ENCODE assay signal across 8 cellular contexts in genomic region chr17:59859444-59860025, GRCh38. TPM values are rescaled to one million over a fixed set of nuclear protein-coding genes. Genes with fewer than 3 reads are reported as not detected.
A peak's percentile ranks its signal among the peaks of the same experiment; 100 is the strongest.
DNase-seq lines count a peak whose midpoint lies in the region; ATAC-seq and TF ChIP-seq lines count a peak whose summit lies in the region.

No MANE protein-coding gene starts in this region.

- H4K20me1 ChIP-seq in mammary epithelial cell (ENCODE audit: insufficient read depth, low read length), result no peaks in the 10 kb centered on the region

- peaks cover 13% of the 10 kb centered on the region for H3K4me1 Mint-ChIP-seq in T-helper 2 cell treated with Interferon-gamma antibody and Interleukin-4, amounts not matched to agents 5 μg/mL and 100 μg/mL, for 36 hours (ENCODE audit: low read depth)

- H3K4me1 ChIP-seq in mammary epithelial cell (ENCODE audit: insufficient read depth, low read length), result no peaks in the 10 kb centered on the region
- peaks cover 5% of the 10 kb centered on the region for H3K4me1 ChIP-seq in muscle layer of colon (ENCODE audit: insufficient read depth, low read length)

- H3K27me3 ChIP-seq in mammary epithelial cell (ENCODE audit: insufficient read depth, low read length) (no peaks in the 10 kb centered on the region), muscle layer of colon (ENCODE audit: control insufficient read depth in 1 of 2, insufficient read depth in 2 of 2, low read length in 2 of 2) (no peaks in the 10 kb centered on the region)

- peaks cover 18% of the 10 kb centered on the region for H3K36me3 Mint-ChIP-seq in T-helper 2 cell treated with Interferon-gamma antibody and Interleukin-4, amounts not matched to agents 5 μg/mL and 100 μg/mL, for 36 hours (ENCODE audit: low read depth)

- no peak overlapping the region for H3K27ac Mint-ChIP-seq in T-helper 2 cell treated with Interferon-gamma antibody and Interleukin-4, amounts not matched to agents 5 μg/mL and 100 μg/mL, for 36 hours

- H3K4me2 ChIP-seq in mammary epithelial cell (ENCODE audit: insufficient read depth, low read depth, low read length), result no peak overlapping the region

- BruUV-seq in mammary epithelial cell (replicated peaks; lab: Mats Ljungman, UMichigan), result no TSS peak

- H3K9ac ChIP-seq in mammary epithelial cell (ENCODE audit: insufficient read depth, low read length), result no peak overlapping the region
- no peak overlapping the region for H3K9ac ChIP-seq in muscle layer of colon (ENCODE audit: low read length)

- H3K9me3 Mint-ChIP-seq in T-helper 2 cell treated with Interferon-gamma antibody and Interleukin-4, amounts not matched to agents 5 μg/mL and 100 μg/mL, for 36 hours, result no peaks in the 10 kb centered on the region

- in situ Hi-C loops in mammary epithelial cell (cut with MboI; ENCODE audit: low sequenced_read_pairs in 2 of 2), result no loop called here

- CTCF ChIA-PET in mammary epithelial cell (lab: Charles Lee; ENCODE audit: low non-redundant PET), result interaction anchor here (0.9 to 1.0 kb wide), 2 partner anchors 33 to 106 kb away, joined by 4 to 10 read pairs; partner anchors contain the start of genes RPS6KB1 and TUBD1

- no peak overlapping the region for H3K4me3 Mint-ChIP-seq in T-helper 2 cell treated with Interferon-gamma antibody and Interleukin-4, amounts not matched to agents 5 μg/mL and 100 μg/mL, for 36 hours

- whole genome bisulfite sequencing in mammary epithelial cell (ENCODE audit: low coverage, missing lambda C conversion rate), result 73% methylated on average over 2 of the region's 2 CpGs

- ATAC-seq in HG02970 (IDR thresholded peaks at IDR 0.05; ENCODE audit: low FRiP score, unreplicated experiment) (no peak), GM18498 (IDR thresholded peaks at IDR 0.05; ENCODE audit: unreplicated experiment) (no peak)

- H2AFZ ChIP-seq in mammary epithelial cell (ENCODE audit: low read depth, low read length), result no peak overlapping the region

- H3K9me3 ChIP-seq in mammary epithelial cell (replicated peaks; ENCODE audit: insufficient read depth, low read length) (no peaks in the 10 kb centered on the region), muscle layer of colon (ENCODE audit: low read length) (no peaks in the 10 kb centered on the region)

- intact Hi-C loops in mammary epithelial cell (cut with micrococcal nuclease), result loop anchor here (1.0 to 2.0 kb wide), 6 partner anchors 17 to 549 kb away; partner anchors contain the start of genes PTRH2 and VMP1

- TF ChIP-seq CTCF in mammary epithelial cell (conservative IDR thresholded peaks at IDR 0.05 in 1 of 2, IDR thresholded peaks at IDR 0.05 in 1 of 2; ENCODE audit: extremely low read depth in 1 of 2, insufficient read depth in 1 of 2, low read depth in 1 of 2, low read length in 2 of 2), result peak; percentile 43 to 59

- no peaks in the 10 kb centered on the region for H3K27me3 Mint-ChIP-seq in T-helper 2 cell treated with Interferon-gamma antibody and Interleukin-4, amounts not matched to agents 5 μg/mL and 100 μg/mL, for 36 hours (ENCODE audit: low read depth)

- H3K79me2 ChIP-seq in mammary epithelial cell (ENCODE audit: insufficient read depth, low read length), result no peaks in the 10 kb centered on the region

- DNase-seq in NCI-H2107 treated with DMSO at 0.1 percent for 48 hours (lab: John Stamatoyannopoulos, UW; ENCODE audit: unreplicated experiment), result peak; percentile 60
- no peak for DNase-seq in NCI-H2107 (lab: John Stamatoyannopoulos, UW)
- DNase-seq in NCI-H1694 treated with DMSO at 0.1 percent for 48 hours (lab: John Stamatoyannopoulos, UW), result peak; percentile 55
- DNase-seq in mammary epithelial cell, result no peak
- no peak for DNase-seq in T-helper 2 cell treated with Interferon-gamma antibody and Interleukin-4, amounts not matched to agents 5 μg/mL and 100 μg/mL, for 36 hours (ENCODE audit: low spot score)

- H3K4me3 ChIP-seq in mammary epithelial cell (replicated peaks in 1 of 3; ENCODE audit: insufficient read depth in 1 of 3, low read depth in 2 of 3, low read length in 3 of 3) (no peak overlapping the region), muscle layer of colon (ENCODE audit: low read depth in 1 of 2, low read length in 2 of 2) (no peak overlapping the region)

- dilution Hi-C loops in mammary epithelial cell (cut with HindIII; ENCODE audit: low sequenced_read_pairs), result no loop called here

- H3K27ac ChIP-seq in mammary epithelial cell (ENCODE audit: insufficient read depth, low read depth, low read length) (no peak overlapping the region), muscle layer of colon (ENCODE audit: low read depth, low read length) (peak overlapping the region; percentile 20)

- peaks cover 7% of the 10 kb centered on the region for H3K36me3 ChIP-seq in mammary epithelial cell (ENCODE audit: insufficient read depth, low read length)
- H3K36me3 ChIP-seq in muscle layer of colon (ENCODE audit: insufficient read depth, low read length), result peaks cover 17% of the 10 kb centered on the region

RNA-seq across cellular contexts. Expression of gene TUBD1, which starts 33.2 kb away (rescaled TPM):
- total RNA-seq in mammary epithelial cell, result 1 to 10 TPM; 4.1 to 5.8 TPM
- polyA plus RNA-seq in mammary epithelial cell, result 4.1 TPM
- not detected for polyA minus RNA-seq in mammary epithelial cell

RNA-seq across cellular contexts. Expression of gene RPS6KB1, which starts 33.4 kb away (rescaled TPM):
- 10 to 100 TPM; 16.8 to 28.5 TPM for total RNA-seq in mammary epithelial cell
- polyA plus RNA-seq in mammary epithelial cell, result 8.2 TPM
- 12.8 TPM for polyA minus RNA-seq in mammary epithelial cell

Comparison
In these comparisons a context has a peak if more than half of its experiments do, and no peak if none do; other contexts are left out.
1. DNase-seq: peak in NCI-H2107 treated with DMSO at 0.1 percent for 48 hours (single experiment) and NCI-H1694 treated with DMSO at 0.1 percent for 48 hours (single experiment); none in NCI-H2107 (single experiment), mammary epithelial cell (single experiment) and T-helper 2 cell treated with Interferon-gamma antibody and Interleukin-4, amounts not matched to agents 5 μg/mL and 100 μg/mL, for 36 hours (single experiment).